Comparison of ENCODE assay signal across 8 cellular contexts in the genomic region with DNA sequence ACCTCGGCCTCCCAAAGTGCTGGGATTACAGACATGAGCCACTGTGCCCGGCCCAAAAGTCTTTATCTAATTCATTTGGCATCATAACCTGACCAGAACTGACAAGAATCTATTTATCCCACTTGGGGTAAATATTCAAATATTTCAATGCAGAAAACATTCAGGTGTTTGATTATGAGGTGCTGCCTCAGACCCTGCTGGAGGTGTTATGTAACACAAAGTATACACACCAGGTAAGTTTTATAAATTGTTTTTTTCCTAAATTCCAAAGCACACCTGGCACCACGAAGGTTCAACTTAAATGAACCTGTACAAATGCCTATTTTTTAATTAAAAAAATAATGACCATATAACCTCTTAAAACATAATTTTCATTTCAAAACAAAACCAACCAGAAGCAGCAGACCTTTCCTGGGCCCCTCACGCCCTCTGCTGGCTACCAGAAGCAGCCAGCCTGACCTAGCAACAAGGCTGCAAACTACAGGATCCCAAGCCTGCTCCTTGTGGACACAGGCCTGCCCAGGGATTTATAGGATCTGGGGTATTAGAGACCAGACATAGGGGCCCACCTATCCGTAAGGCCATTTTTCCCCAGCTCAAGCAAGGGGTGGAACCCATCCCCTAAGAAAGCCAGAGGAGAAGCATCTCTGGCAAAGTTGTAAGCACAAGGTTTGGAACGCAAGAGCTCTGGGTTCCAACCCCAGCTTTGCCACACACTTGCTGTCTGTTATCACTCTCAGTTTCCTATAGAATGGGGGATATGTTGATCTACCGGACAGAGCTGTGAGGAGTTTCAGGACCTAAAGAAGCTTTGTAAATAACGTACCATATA. TPM values are rescaled to one million over a fixed set of nuclear protein-coding genes. Genes with fewer than 3 reads are reported as not detected.
DNase-seq lines count a peak whose midpoint lies in the region; ATAC-seq and TF ChIP-seq lines count a peak whose summit lies in the region.

No MANE protein-coding gene starts in this region.

- H4K8ac ChIP-seq in trophoblast cell (ENCODE audit: low read depth, low read length): no peak overlapping the region

- H3K36me3 ChIP-seq in BE2C: no peaks in the 10 kb centered on the region; the same call in 1 of the 2 replicates
- peaks cover 18 to 22% of the 10 kb centered on the region in 2 experiments for H3K36me3 ChIP-seq in trophoblast cell (ENCODE audit: control insufficient read depth in 1 of 2, insufficient read depth in 2 of 2, low read length in 2 of 2)

- no peaks in the 10 kb centered on the region for H3K79me2 ChIP-seq in trophoblast cell (ENCODE audit: control insufficient read depth, insufficient read depth, low read length, poor library complexity)

- H3K9me3 Mint-ChIP-seq in activated T-helper 17 cell treated with anti-CD3 and anti-CD28 coated beads, Interleukin-2, amount 50 U/mL, for 72 hours: no peaks in the 10 kb centered on the region

- H3K9ac ChIP-seq in trophoblast cell (ENCODE audit: low read length): no peak overlapping the region

- H4K12ac ChIP-seq in trophoblast cell (ENCODE audit: low read depth, low read length): no peak overlapping the region

- H3K4me1 ChIP-seq in BE2C: no peaks in the 10 kb centered on the region
- H3K4me1 ChIP-seq in trophoblast cell (ENCODE audit: control insufficient read depth in 1 of 2, insufficient read depth in 2 of 2, low read length in 2 of 2): peaks cover 0 to under 1% of the 10 kb centered on the region in 2 experiments

- TF ChIP-seq CTCF in BE2C (IDR thresholded peaks at IDR 0.05; ENCODE audit: low read depth, low read length): peak; percentile 78
- peak; percentile 92 for TF ChIP-seq CTCF in GM13977 (IDR thresholded peaks at IDR 0.05; ENCODE audit: extremely low read depth, insufficient read depth, missing control alignments)
- TF ChIP-seq CTCF in foreskin fibroblast (IDR thresholded peaks at IDR 0.05; ENCODE audit: low read depth, low read length): peak; percentile 78

- H3K27ac ChIP-seq in trophoblast cell (ENCODE audit: low read depth, low read length): no peak overlapping the region

- no CpG with 5 or more reads among the region's 8 CpGs for WGBS in trophoblast cell (ENCODE audit: extremely low coverage, insufficient coverage, insufficient read length)

- ATAC-seq in activated T-helper 17 cell treated with anti-CD3 and anti-CD28 coated beads, Interleukin-2, amount 50 U/mL, for 72 hours (replicated peaks): no peak
- ATAC-seq in HG03432 (IDR thresholded peaks at IDR 0.05; ENCODE audit: unreplicated experiment): no peak
- ATAC-seq in HG02798 (IDR thresholded peaks at IDR 0.05; ENCODE audit: poor library complexity, unreplicated experiment): no peak

- no peak overlapping the region for H2AFZ ChIP-seq in trophoblast cell (ENCODE audit: insufficient read depth, low read length, poor library complexity)

- no peak overlapping the region for H3K14ac ChIP-seq in trophoblast cell (ENCODE audit: low read length)

- no peak overlapping the region for H3K4ac ChIP-seq in trophoblast cell (ENCODE audit: low read depth, low read length)

- H3K4me2 ChIP-seq in trophoblast cell (ENCODE audit: low read length): no peak overlapping the region

- H3K27ac Mint-ChIP-seq in activated T-helper 17 cell treated with anti-CD3 and anti-CD28 coated beads, Interleukin-2, amount 50 U/mL, for 72 hours: peak overlapping the region; percentile 73

- peak; percentile 64 for DNase-seq in BE2C
- DNase-seq in GM13977 (ENCODE audit: low spot score): peak; percentile 64
- DNase-seq in NCI-H69 (lab: John Stamatoyannopoulos, UW): peak; percentile 41
- peak; percentile 26 to 71 for DNase-seq in foreskin fibroblast
- peak; percentile 23 to 51 for DNase-seq in trophoblast cell

- in situ Hi-C loops in GM13977 (cut with MboI; ENCODE audit: low pct_unique_long_range_greater_than_20kb, low sequenced_read_pairs, unreplicated experiment): no loop called here

- H3K18ac ChIP-seq in trophoblast cell (ENCODE audit: low read length): no peak overlapping the region

- no peaks in the 10 kb centered on the region for H3K27me3 Mint-ChIP-seq in activated T-helper 17 cell treated with anti-CD3 and anti-CD28 coated beads, Interleukin-2, amount 50 U/mL, for 72 hours

- no peaks in the 10 kb centered on the region for H3K79me1 ChIP-seq in trophoblast cell (ENCODE audit: low read length)

- peak overlapping the region; percentile 55 for H3K4me3 Mint-ChIP-seq in activated T-helper 17 cell treated with anti-CD3 and anti-CD28 coated beads, Interleukin-2, amount 50 U/mL, for 72 hours

- H3K4me1 Mint-ChIP-seq in activated T-helper 17 cell treated with anti-CD3 and anti-CD28 coated beads, Interleukin-2, amount 50 U/mL, for 72 hours: peaks cover 30% of the 10 kb centered on the region

- H3K23ac ChIP-seq in trophoblast cell (ENCODE audit: low read length): no peak overlapping the region

- H2BK120ac ChIP-seq in trophoblast cell (ENCODE audit: insufficient read depth, low read length, poor library complexity): no peak overlapping the region

- H2AK5ac ChIP-seq in trophoblast cell (ENCODE audit: low read length): no peak overlapping the region

- no peak overlapping the region for H2BK5ac ChIP-seq in trophoblast cell (ENCODE audit: low read depth, low read length, poor library complexity)

- no peak overlapping the region for H4K91ac ChIP-seq in trophoblast cell (ENCODE audit: low read depth, low read length)

- H3K27me3 ChIP-seq in BE2C (no peaks in the 10 kb centered on the region), trophoblast cell (ENCODE audit: insufficient read depth, low read length) (no peaks in the 10 kb centered on the region)

- no peak overlapping the region for H2BK12ac ChIP-seq in trophoblast cell (ENCODE audit: low read length)

- peaks cover 69% of the 10 kb centered on the region for H3K36me3 Mint-ChIP-seq in activated T-helper 17 cell treated with anti-CD3 and anti-CD28 coated beads, Interleukin-2, amount 50 U/mL, for 72 hours (ENCODE audit: low read depth)

- H3K4me3 ChIP-seq in BE2C (ENCODE audit: low read depth, low read length) (no peak overlapping the region), foreskin fibroblast (ENCODE audit: low read depth in 1 of 2, low read length in 2 of 2) (no peak overlapping the region), trophoblast cell (ENCODE audit: low read depth, low read length) (no peak overlapping the region)

- H3K9me3 ChIP-seq in BE2C: no peaks in the 10 kb centered on the region
- no peaks in the 10 kb centered on the region for H3K9me3 ChIP-seq in trophoblast cell (ENCODE audit: insufficient read depth, low read depth, low read length)

RNA-seq across cellular contexts. Expression of a gene that starts 11.7 kb away (rescaled TPM):
- 77.9 TPM for polyA plus RNA-seq in BE2C (2012; ENCODE audit: insufficient read depth, insufficient read length, low read depth)
- total RNA-seq in activated T-helper 17 cell treated with anti-CD3 and anti-CD28 coated beads, Interleukin-2, amount 50 U/mL, for 72 hours: 100 to 1,000 TPM in 1 of 2 donors, 10 to 100 TPM in 1; 67.1 to 111 TPM
- 56.7 and 57.3 TPM in 2 replicates for polyA plus RNA-seq in trophoblast cell (2013)

RNA-seq across cellular contexts. Expression of a gene that starts 25.9 kb away (rescaled TPM):
- polyA plus RNA-seq in BE2C (2012; ENCODE audit: insufficient read depth, insufficient read length, low read depth): 5.0 TPM
- 10 to 100 TPM in 1 of 2 donors, 1 to 10 TPM in 1; 7.2 to 16.8 TPM for total RNA-seq in activated T-helper 17 cell treated with anti-CD3 and anti-CD28 coated beads, Interleukin-2, amount 50 U/mL, for 72 hours
- polyA plus RNA-seq in trophoblast cell (2013): 1.5 and 1.9 TPM in 2 replicates

RNA-seq across cellular contexts. Expression of a gene that starts 26.9 kb away (rescaled TPM):
- polyA plus RNA-seq in BE2C (2012; ENCODE audit: insufficient read depth, insufficient read length, low read depth): 12.5 TPM
- 100 to 1,000 TPM; 350 to 648 TPM for total RNA-seq in activated T-helper 17 cell treated with anti-CD3 and anti-CD28 coated beads, Interleukin-2, amount 50 U/mL, for 72 hours
- polyA plus RNA-seq in trophoblast cell (2013): 5.0 and 5.4 TPM in 2 replicates

RNA-seq across cellular contexts. Expression of a gene that starts 34.3 kb away (rescaled TPM):
- polyA plus RNA-seq in BE2C (2012; ENCODE audit: insufficient read depth, insufficient read length, low read depth): 49.5 TPM
- 10 to 100 TPM; 24.6 to 32.8 TPM for total RNA-seq in activated T-helper 17 cell treated with anti-CD3 and anti-CD28 coated beads, Interleukin-2, amount 50 U/mL, for 72 hours
- polyA plus RNA-seq in trophoblast cell (2013): 29.7 and 29.9 TPM in 2 replicates

RNA-seq across cellular contexts. Expression of a gene that starts 48.0 kb away (rescaled TPM):
- polyA plus RNA-seq in BE2C (2012; ENCODE audit: insufficient read depth, insufficient read length, low read depth): 289 TPM
- total RNA-seq in activated T-helper 17 cell treated with anti-CD3 and anti-CD28 coated beads, Interleukin-2, amount 50 U/mL, for 72 hours: 10 to 100 TPM; 62.6 to 95.7 TPM
- polyA plus RNA-seq in trophoblast cell (2013): 54.2 and 56.5 TPM in 2 replicates
